In the genomic region with DNA sequence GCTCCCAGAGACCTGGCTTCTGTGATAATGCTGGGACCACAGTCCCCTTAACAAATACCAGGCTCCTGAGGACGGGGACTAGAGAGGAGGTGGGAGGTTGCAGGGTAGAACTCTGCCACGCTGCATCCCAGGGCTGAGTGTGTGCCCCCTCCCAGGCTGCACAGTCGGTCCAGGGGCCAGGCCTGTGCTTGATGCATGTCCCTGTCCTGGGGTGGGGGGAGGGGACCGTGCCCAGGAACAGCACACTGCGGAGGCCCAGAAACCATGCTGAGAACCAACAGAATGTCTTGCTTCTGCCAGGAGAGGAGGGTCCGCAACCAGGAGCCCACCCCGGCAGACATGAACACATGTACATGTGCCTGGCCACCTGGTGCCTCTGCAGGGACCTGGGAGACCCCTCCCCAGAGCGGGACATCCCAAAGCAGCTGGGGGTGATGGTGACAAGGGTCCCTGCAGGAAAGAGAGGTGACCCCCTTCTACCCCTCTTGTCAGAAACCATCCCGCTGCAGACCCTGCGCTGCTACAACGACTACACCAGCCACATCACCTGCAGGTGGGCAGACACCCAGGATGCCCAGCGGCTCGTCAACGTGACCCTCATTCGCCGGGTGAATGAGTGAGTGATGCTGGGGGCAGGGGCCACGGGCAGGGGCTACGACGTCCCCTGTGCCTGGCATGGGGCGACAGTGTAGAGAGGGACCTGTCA, we compare ENCODE assay signal across 17 cellular contexts. TPM values are rescaled to one million over a fixed set of nuclear protein-coding genes. Genes with fewer than 3 reads are reported as not detected.
"Had no signal": no experiment of that assay in that cellular context is flagged by ENCODE, and none has a peak within 500 bp of the region (broad histone marks: within the 10 kb centered on the region; RNA-seq: fewer than 3 reads in every experiment).

No MANE protein-coding gene starts in this region.

- H3K27ac Mint-ChIP-seq: activated CD4-positive, alpha-beta memory T cell treated with anti-CD3 and anti-CD28 coated beads for 36 hours; activated naive CD8-positive, alpha-beta T cell; stimulated activated naive CD8-positive, alpha-beta T cell treated with anti-CD3 and anti-CD28 coated beads, Interleukin-15, amount 100 ng/mL, for 72 hours; WTC11 had no signal

- H3K36me3 Mint-ChIP-seq: activated CD4-positive, alpha-beta memory T cell treated with anti-CD3 and anti-CD28 coated beads for 36 hours; activated naive CD8-positive, alpha-beta T cell; WTC11 had no signal

- DNase-seq: activated CD4-positive, alpha-beta memory T cell treated with anti-CD3 and anti-CD28 coated beads for 36 hours; activated CD4-positive, alpha-beta T cell treated with anti-CD3 and anti-CD28 coated beads for 4 hours; cerebellar nuclear complex; cortex of kidney; effector CD4-positive, alpha-beta T cell; heart left ventricle; left lung; sigmoid colon; stimulated activated CD4-positive, alpha-beta T cell treated with anti-CD3 and anti-CD28 coated beads, Interleukin-1b, Interleukin-23, amount 100 ng/mL, for 48 hours; stimulated activated naive CD8-positive, alpha-beta T cell treated with anti-CD3 and anti-CD28 coated beads, Interleukin-15, amount 100 ng/mL, for 72 hours; transverse colon had no signal

- H3K9me3 Mint-ChIP-seq: activated CD4-positive, alpha-beta memory T cell treated with anti-CD3 and anti-CD28 coated beads for 36 hours; WTC11 had no signal

- H3K4me3 ChIP-seq: esophagus muscularis mucosa, gastroesophageal sphincter, heart left ventricle, left lung, sigmoid colon, suprapubic skin, transverse colon had no signal

- H3K27me3 ChIP-seq: sigmoid colon, transverse colon had no signal

- H3K27ac ChIP-seq: esophagus muscularis mucosa, gastroesophageal sphincter, suprapubic skin had no signal

- H3K9me3 ChIP-seq: left lung, sigmoid colon, suprapubic skin had no signal

- H3K4me3 Mint-ChIP-seq: activated CD4-positive, alpha-beta memory T cell treated with anti-CD3 and anti-CD28 coated beads for 36 hours; activated naive CD8-positive, alpha-beta T cell; stimulated activated naive CD8-positive, alpha-beta T cell treated with anti-CD3 and anti-CD28 coated beads, Interleukin-15, amount 100 ng/mL, for 72 hours; WTC11 had no signal

- H3K36me3 ChIP-seq: gastroesophageal sphincter, sigmoid colon, suprapubic skin, transverse colon had no signal

RNA-seq across cellular contexts. Expression of a gene that starts 9.5 kb away (rescaled TPM):
- total RNA-seq: bronchial epithelial cell had no signal
